ENCODE assay signal across 1 cellular context in genomic region chr15:82262422-82263026, GRCh38.
TF ChIP-seq lines count a peak whose summit lies in the region.

Gene EFL1, minus strand, starts transcription at chr15:82262734. Its CDS starts 956 bp downstream, at chr15:82261778.
Gene SAXO2, plus strand, starts transcription at chr15:82262818. Its CDS starts 62 bp downstream, at chr15:82262880.

TF ChIP-seq in GM12878, 131 proteins besides CTCF, POLR2A, EP300 and RAD21 (continued from another document):
- TF ChIP-seq CBX5 (IDR thresholded peaks at IDR 0.05; ENCODE audit: low read depth) (no peak), POLR2AphosphoS5 (IDR thresholded peaks at IDR 0.05; ENCODE audit: low read length) (peak; percentile 65; the same call in 1 of the 2 replicates), BMI1 (IDR thresholded peaks at IDR 0.05; ENCODE audit: borderline replicate concordance) (peak; percentile 98), CHD2 (IDR thresholded peaks at IDR 0.05; ENCODE audit: borderline replicate concordance, low read depth, low read length) (peak; percentile 75; the same call in 1 of the 2 replicates), PBX3 (IDR thresholded peaks at IDR 0.05; ENCODE audit: insufficient replicate concordance, low read depth, low read length) (peak; percentile 55), IRF3 (IDR thresholded peaks at IDR 0.05) (no peak), PKNOX1 (IDR thresholded peaks at IDR 0.05) (peak; percentile 93), ESRRA (IDR thresholded peaks at IDR 0.05; ENCODE audit: low read length) (no peak), IKZF1 (conservative IDR thresholded peaks at IDR 0.05) (peak; percentile 68), MAX (IDR thresholded peaks at IDR 0.05; ENCODE audit: low read depth, low read length) (peak; percentile 47; the same call in 1 of the 2 replicates), ZNF384 (IDR thresholded peaks at IDR 0.05; ENCODE audit: borderline replicate concordance, low read depth, low read length) (no peak), ZNF622 (IDR thresholded peaks at IDR 0.05) (no peak), ETV6 (conservative IDR thresholded peaks at IDR 0.05 in 1 of 2, IDR thresholded peaks at IDR 0.05 in 1 of 2; ENCODE audit: borderline replicate concordance in 1 of 2, low read depth in 1 of 2) (no peak), ZBTB11 (CRISPR knock-in tag; IDR thresholded peaks at IDR 0.05) (no peak)
